13 cellular contexts compared by ENCODE assay signal in the genomic region with DNA sequence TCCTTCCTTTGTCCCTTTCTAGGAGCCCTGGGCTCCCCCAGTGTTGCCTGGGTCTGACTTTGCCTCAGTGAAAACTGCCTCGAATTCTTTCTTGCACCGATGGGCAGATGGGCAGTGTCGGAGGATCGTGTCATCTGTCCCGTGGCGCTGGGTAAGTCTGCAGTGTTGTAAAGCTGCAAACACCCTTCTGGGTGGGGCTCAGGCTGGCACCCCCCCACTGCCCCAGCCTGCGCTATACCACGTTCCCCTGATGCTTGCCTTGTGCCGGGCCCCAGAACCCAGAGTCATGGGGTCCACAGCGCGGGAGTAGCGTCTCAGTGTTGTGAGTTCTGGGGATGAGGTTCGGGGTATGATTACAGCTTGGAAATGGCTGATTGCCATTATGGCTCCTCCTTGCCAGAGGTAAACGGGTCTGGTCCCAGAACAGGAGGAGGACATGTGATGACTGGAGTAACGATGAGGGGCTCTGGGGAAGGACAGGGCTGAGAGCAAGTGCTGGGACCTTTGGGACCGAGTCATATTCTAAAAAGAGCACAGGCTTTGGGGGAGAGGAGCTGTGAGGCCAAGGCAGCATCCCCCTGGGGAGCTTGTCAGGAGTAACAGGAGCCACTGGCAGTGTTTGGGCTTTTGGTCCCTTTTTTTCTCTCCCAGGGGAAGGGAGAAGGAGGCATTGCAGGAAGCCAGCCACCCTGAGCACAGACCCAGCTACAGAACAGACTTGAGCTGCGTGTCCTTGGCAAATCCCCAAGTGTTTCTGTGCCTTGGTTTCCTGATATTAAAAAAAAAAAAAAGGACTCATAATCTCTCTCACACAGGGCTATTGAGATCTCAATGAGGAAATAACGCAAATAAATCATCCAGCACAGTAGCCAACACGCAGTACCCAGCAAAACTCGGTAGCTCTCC. TPM values are rescaled to one million over a fixed set of nuclear protein-coding genes. Genes with fewer than 3 reads are reported as not detected.
DNase-seq lines count a peak whose midpoint lies in the region; ATAC-seq, FAIRE-seq and TF ChIP-seq lines count a peak whose summit lies in the region.
"Had no signal": no experiment of that assay in that cellular context is flagged by ENCODE, and none has a peak within 500 bp of the region (broad histone marks: within the 10 kb centered on the region; RNA-seq: fewer than 3 reads in every experiment).

No MANE protein-coding gene starts in this region.

- CTCF ChIA-PET in HepG2 (lab: Yijun Ruan, JAX; ENCODE audit: low intra/inter-chr PET ratio, low total read pairs): interaction anchor here (1.9 to 2.2 kb wide), 2 partner anchors 48 to 236 kb away, joined by 9 to 10 read pairs; no protein-coding TSS in a partner anchor

- H3K36me3 Mint-ChIP-seq in type B pancreatic cell: no peaks in the 10 kb centered on the region
- H3K36me3 Mint-ChIP-seq: activated naive CD8-positive, alpha-beta T cell; naive thymus-derived CD4-positive, alpha-beta T cell had no signal

- no peaks in the 10 kb centered on the region for H3K9me3 ChIP-seq in HepG2 (ENCODE audit: low read length)

- H3K27me3 Mint-ChIP-seq in type B pancreatic cell: peaks cover 64% of the 10 kb centered on the region

- peaks cover 57% of the 10 kb centered on the region for H3K4me1 Mint-ChIP-seq in type B pancreatic cell (ENCODE audit: unreplicated experiment)

- no peaks in the 10 kb centered on the region for H3K79me2 ChIP-seq in HepG2 (ENCODE audit: insufficient read depth, low read length)

- no TSS peak for BruUV-seq in HepG2 (replicated peaks; lab: Mats Ljungman, UMichigan)

- in situ Hi-C loops in HepG2 (cut with HindIII; ENCODE audit: extremely low pct_ligation_motif_present, low pct_unique_long_range_greater_than_20kb): loop anchor here (5.0 to 10.0 kb wide), 3 partner anchors 37 to 494 kb away; no protein-coding TSS in a partner anchor

- peak overlapping the region; percentile 58 for H3K27ac ChIP-seq in HepG2 (ENCODE audit: extremely low read length, insufficient read depth, low read length)

- H3K4me2 ChIP-seq in HepG2 (ENCODE audit: low read depth, low read length): no peak overlapping the region; the same call in 1 of the 2 replicates

- H4K20me1 ChIP-seq in HepG2 (ENCODE audit: insufficient read depth, low read length): no peaks in the 10 kb centered on the region

- no peak for TF ChIP-seq POLR2A in HepG2 (IDR thresholded peaks at IDR 0.05; ENCODE audit: insufficient read depth in 1 of 2, low read depth in 2 of 2, low read length in 2 of 2)

- no peaks in the 10 kb centered on the region for H3K36me3 ChIP-seq in HepG2 (replicated peaks in 1 of 2; ENCODE audit: control insufficient read depth in 1 of 2, insufficient read depth in 2 of 2, low read length in 2 of 2)

- H3K27ac Mint-ChIP-seq in type B pancreatic cell: peak overlapping the region; percentile 40
- H3K27ac Mint-ChIP-seq: activated naive CD8-positive, alpha-beta T cell; naive thymus-derived CD4-positive, alpha-beta T cell had no signal

- no peak for TF ChIP-seq EP300 in HepG2 (IDR thresholded peaks at IDR 0.05; ENCODE audit: low read depth in 2 of 2, low read length in 2 of 2)
- TF ChIP-seq EP300 in HepG2 (CRISPR knock-in tag; IDR thresholded peaks at IDR 0.05; ENCODE audit: borderline replicate concordance): no peak

- no peak for TF ChIP-seq CTCF in choroid plexus epithelial cell (conservative IDR thresholded peaks at IDR 0.05; ENCODE audit: low read depth, low read length)
- TF ChIP-seq CTCF in HepG2 (CRISPR knock-in tag; IDR thresholded peaks at IDR 0.05): no peak
- TF ChIP-seq CTCF in type B pancreatic cell (conservative IDR thresholded peaks at IDR 0.05): no peak

- no peak for FAIRE-seq in HepG2 (lab: Jason Lieb, UNC)
- FAIRE-seq: endometrium had no signal

- peaks cover 0 to 11% of the 10 kb centered on the region in 2 experiments; a peak in 1 of 5 replicates for H3K27me3 ChIP-seq in HepG2 (ENCODE audit: control insufficient read depth in 1 of 2, insufficient read depth in 2 of 2, low read length in 2 of 2)

- H3K9me3 Mint-ChIP-seq in type B pancreatic cell: no peaks in the 10 kb centered on the region

- peaks cover 53% of the 10 kb centered on the region for H3K4me1 ChIP-seq in HepG2 (ENCODE audit: insufficient read depth, low read length)

- ATAC-seq in HepG2 (no peak), HG02870 (IDR thresholded peaks at IDR 0.05; ENCODE audit: unreplicated experiment) (no peak), HG03097 (IDR thresholded peaks at IDR 0.05; ENCODE audit: low FRiP score, unreplicated experiment) (no peak)
- ATAC-seq: naive thymus-derived CD4-positive, alpha-beta T cell; stimulated activated naive CD8-positive, alpha-beta T cell treated with anti-CD3 and anti-CD28 coated beads, Interleukin-15, Interleukin-2, amounts not matched to agents 100 U/mL and 50 U/mL, for 24 hours had no signal

- intact Hi-C loops in HepG2 (cut with micrococcal nuclease; ENCODE audit: unreplicated experiment): no loop called here

- H2AFZ ChIP-seq in HepG2 (ENCODE audit: low read length): no peak overlapping the region

- 95% methylated on average over 18 of the region's 20 CpGs for WGBS in HepG2 (ENCODE audit: low lambda C conversion rate)

- TF ChIP-seq RAD21 in HepG2 (CRISPR knock-in tag; IDR thresholded peaks at IDR 0.05): no peak

- POLR2A ChIA-PET in HepG2 (lab: Yijun Ruan, JAX): interaction anchor here (0.6 to 2.6 kb wide), 7 partner anchors 42 to 149 kb away, joined by 3 to 15 read pairs (median 6); no protein-coding TSS in a partner anchor

- DNase-seq in activated CD8-positive, alpha-beta memory T cell treated with anti-CD3 and anti-CD28 coated beads for 24 hours: peak; percentile 37
- DNase-seq in activated CD8-positive, alpha-beta memory T cell treated with anti-CD3 and anti-CD28 coated beads, Interleukin-2, amount 50 U/mL, for 4 hours: no peak
- DNase-seq in choroid plexus epithelial cell (ENCODE audit: low read depth) (peak; percentile 34), HepG2 (ENCODE audit: low spot score) (no peak), type B pancreatic cell (ENCODE audit: extremely low spot score, unreplicated experiment) (peak; percentile 62), NCI-H187 (lab: John Stamatoyannopoulos, UW) (no peak)
- DNase-seq: activated CD4-positive, alpha-beta T cell treated with anti-CD3 and anti-CD28 coated beads, Interleukin-2, amount 50 U/mL, for 48 hours; naive thymus-derived CD4-positive, alpha-beta T cell; stimulated activated naive CD8-positive, alpha-beta T cell treated with anti-CD3 and anti-CD28 coated beads, Interleukin-15, Interleukin-2, amounts not matched to agents 100 U/mL and 50 U/mL, for 24 hours had no signal

- peak overlapping the region; percentile 45; the same call in 1 of the 2 replicates for H3K9ac ChIP-seq in HepG2 (ENCODE audit: insufficient read depth, low read depth, low read length)

- H3K4me3 ChIP-seq in choroid plexus epithelial cell (ENCODE audit: low read depth, low read length) (no peak overlapping the region), HepG2 (replicated peaks in 1 of 3; ENCODE audit: insufficient read depth in 1 of 3, low read depth in 2 of 3, low read length in 3 of 3) (no peak overlapping the region)

- peak overlapping the region; percentile 39 for H3K4me3 Mint-ChIP-seq in type B pancreatic cell
- H3K4me3 Mint-ChIP-seq: activated naive CD8-positive, alpha-beta T cell; naive thymus-derived CD4-positive, alpha-beta T cell had no signal

TF ChIP-seq in HepG2, 621 proteins besides CTCF, POLR2A, EP300 and RAD21 (continues in another document):
- no peak for TF ChIP-seq CCAR2 (optimal IDR thresholded peaks at IDR 0.05; ENCODE audit: low read depth, low read length)

RNA-seq across cellular contexts. Expression of gene RTL1, which starts 4.3 kb away (rescaled TPM):
- total RNA-seq in HepG2 (2016; rRNA removed; fragmentation: Illumina TruSeq; extraction: Trizol) (0.04 TPM in 1 of 2 replicates, not detected in the other), type B pancreatic cell (ENCODE audit: low replicate concordance) (1.5 and 5.4 TPM in 2 replicates)
- total RNA-seq in HepG2 (2016; cell fraction: cytosol; rRNA removed; fragmentation: Illumina TruSeq; extraction: Trizol; ENCODE audit: low read depth): not detected in 2 replicates
- total RNA-seq in HepG2 (2016; cell fraction: insoluble cytoplasmic fraction; rRNA removed; fragmentation: Illumina TruSeq; extraction: Trizol): not detected in 2 replicates
- total RNA-seq in HepG2 (2016; cell fraction: membrane; rRNA removed; fragmentation: Illumina TruSeq; extraction: Trizol): 0.03 TPM in 1 of 2 replicates, not detected in the other
- not detected in 2 replicates for total RNA-seq in HepG2 (2016; cell fraction: nucleus; rRNA removed; fragmentation: Illumina TruSeq; extraction: Trizol)
- polyA plus RNA-seq in HepG2 (2011; rRNA removed): not detected in 2 replicates
- polyA plus RNA-seq in HepG2 (2011; cell fraction: cytosol; rRNA removed): 0.01 TPM in 1 of 2 replicates, not detected in the other
- polyA plus RNA-seq in HepG2 (2011; cell fraction: nucleus; rRNA removed): 0.05 TPM in 1 of 2 replicates, not detected in the other
- polyA plus RNA-seq in HepG2 (2012): 0.03 and 0.05 TPM in 2 replicates
- polyA plus RNA-seq in HepG2 (2016; cell fraction: cytosol; fragmentation: Illumina TruSeq; extraction: Trizol; ENCODE audit: low read depth): not detected in 2 replicates
- not detected in 2 replicates for polyA plus RNA-seq in HepG2 (2016; cell fraction: insoluble cytoplasmic fraction; fragmentation: Illumina TruSeq; extraction: Trizol; ENCODE audit: low read depth)
- 0.05 TPM in 1 of 2 replicates, not detected in the other for polyA plus RNA-seq in HepG2 (2016; cell fraction: membrane; fragmentation: Illumina TruSeq; extraction: Trizol; ENCODE audit: low read depth)
- not detected in 2 replicates for polyA plus RNA-seq in HepG2 (2016; cell fraction: nucleus; fragmentation: Illumina TruSeq; extraction: Trizol; ENCODE audit: insufficient read depth, low read depth)
- not detected in 2 replicates for polyA minus RNA-seq in HepG2 (2011; rRNA and poly(A)+ RNA removed; ENCODE audit: low replicate concordance)
- polyA minus RNA-seq in HepG2 (2011; cell fraction: cytosol; rRNA and poly(A)+ RNA removed): not detected in 2 replicates
- polyA minus RNA-seq in HepG2 (2011; cell fraction: nucleus; rRNA and poly(A)+ RNA removed): not detected in 2 replicates
- total RNA-seq: naive thymus-derived CD4-positive, alpha-beta T cell had no signal
- polyA plus RNA-seq: naive thymus-derived CD4-positive, alpha-beta T cell had no signal

Comparison
In these comparisons a context has a peak if more than half of its experiments do, and no peak if none do; other contexts are left out.
1. DNase-seq: peak in activated CD8-positive, alpha-beta memory T cell treated with anti-CD3 and anti-CD28 coated beads for 24 hours (single experiment), choroid plexus epithelial cell (single experiment) and type B pancreatic cell (single experiment); none in activated CD8-positive, alpha-beta memory T cell treated with anti-CD3 and anti-CD28 coated beads, Interleukin-2, amount 50 U/mL, for 4 hours (single experiment), HepG2 (single experiment) and NCI-H187 (0 of 2).